In genomic region chr11:894575-895201, GRCh38 we compare ENCODE assay signal across 14 cellular contexts. TPM values are rescaled to one million over a fixed set of nuclear protein-coding genes. Genes with fewer than 3 reads are reported as not detected.
A peak's percentile ranks its signal among the peaks of the same experiment; 100 is the strongest.
DNase-seq lines count a peak whose midpoint lies in the region; ATAC-seq and TF ChIP-seq lines count a peak whose summit lies in the region.
"Had no signal": no experiment of that assay in that cellular context is flagged by ENCODE, and none has a peak within 500 bp of the region (broad histone marks: within the 10 kb centered on the region; RNA-seq: fewer than 3 reads in every experiment).

No MANE protein-coding gene starts in this region.

- TF ChIP-seq POLR2A in spleen (IDR thresholded peaks at IDR 0.05), result no peak

- in situ Hi-C loops in Panc1 (cut with HindIII; ENCODE audit: low pct_unique_long_range_greater_than_20kb, low sequenced_read_pairs), result no loop called here

- no TSS peak for BruUV-seq in Panc1 (replicated peaks; lab: Mats Ljungman, UMichigan)

- POLR2A ChIA-PET in Panc1 (lab: Charles Lee), result no interaction called here

- ATAC-seq in Panc1, result peak; percentile 50

- H3K4me1 ChIP-seq in Panc1 (ENCODE audit: control insufficient read depth, insufficient read depth, low read length) (peaks cover 19% of the 10 kb centered on the region), spleen (peaks cover 0 to 5% (median 0%) of the 10 kb centered on the region in 6 donors)
- H3K4me1 ChIP-seq: parathyroid adenoma had no signal

- intact Hi-C loops in Panc1 (cut with micrococcal nuclease; ENCODE audit: unreplicated experiment) (no loop called here), spleen (cut with DNase I; ENCODE audit: low total_unique reads) (no loop called here)

- H3K9me3 ChIP-seq in Panc1 (ENCODE audit: control insufficient read depth, insufficient read depth, low read depth, low read length) (no peaks in the 10 kb centered on the region), spleen (no peaks in the 10 kb centered on the region)

- peaks cover 4% of the 10 kb centered on the region; the same call in 1 of the 2 replicates for H3K36me3 ChIP-seq in Panc1 (ENCODE audit: control insufficient read depth, insufficient read depth, low read length)
- H3K36me3 ChIP-seq in spleen, result peaks cover 0 to 82% (median 29%) of the 10 kb centered on the region in 6 donors

- H3K4me3 ChIP-seq in Panc1 (ENCODE audit: low read depth in 2 of 2, low read length in 2 of 2) (no peak overlapping the region), spleen (no peak overlapping the region)

- WGBS in spleen, 5 donors, result 90 to 93% (median 91%) methylated on average over 2 to 12 of the region's 12 CpGs

- H3K27ac ChIP-seq in Panc1 (ENCODE audit: low read length), result no peak overlapping the region
- H3K27ac ChIP-seq in spleen, result no peak overlapping the region
- H3K27ac ChIP-seq: parathyroid adenoma had no signal

- CTCF ChIA-PET in Panc1 (lab: Charles Lee), result interaction anchor here (0.7 to 1.2 kb wide), 3 partner anchors 13 to 61 kb away, joined by 3 to 17 read pairs (median 4); no protein-coding TSS in a partner anchor

- DNase-seq in Panc1 (ENCODE audit: low read depth, low spot score) (no peak), iPS-NIHi11 (ENCODE audit: low spot score) (peak; percentile 57), HK-2 (ENCODE audit: unreplicated experiment) (no peak), spleen (no peak)
- no peak for DNase-seq in NK-92 treated with Interleukin-12 subunit alpha and Interleukin-12 subunit beta, amount 100 ng/mL, for 24 hours (lab: John Stamatoyannopoulos, UW)
- DNase-seq: ACHN; activated CD4-positive, alpha-beta T cell treated with anti-CD3 and anti-CD28 coated beads for 1 hour; activated effector memory CD4-positive, alpha-beta T cell treated with Interleukin-2 at 50 U/mL for 16 hours; caudate nucleus; head of caudate nucleus; NCI-H2029; NCI-H524 had no signal

- no peaks in the 10 kb centered on the region for H3K27me3 ChIP-seq in Panc1 (ENCODE audit: control insufficient read depth, insufficient read depth, low read length)
- H3K27me3 ChIP-seq in spleen (replicated peaks in 1 of 7), result no peaks in the 10 kb centered on the region

- 0 out of 3 replicates have a peak, but pooled peaks have one; percentile 15 for TF ChIP-seq CTCF in GM12872 (IDR thresholded peaks at IDR 0.05; ENCODE audit: insufficient read depth, low read depth, low read length)
- peak; percentile 23; the same call in 1 of the 2 replicates for TF ChIP-seq CTCF in Panc1 (IDR thresholded peaks at IDR 0.05)
- no peak for TF ChIP-seq CTCF in spleen (IDR thresholded peaks at IDR 0.05 in 8 of 11, conservative IDR thresholded peaks at IDR 0.05 in 3 of 11)

RNA-seq across cellular contexts. Expression of gene CHID1, which starts 15.9 kb away (rescaled TPM):
- 224 TPM for total RNA-seq in Panc1 (2021; ENCODE audit: unreplicated experiment)
- 247 TPM for polyA plus RNA-seq in Panc1 (2012; ENCODE audit: insufficient read length)
- total RNA-seq in spleen, result 100 to 1,000 TPM in 6 of 7 donors, 10 to 100 TPM in 1; 82.2 to 218 (median 121) TPM
- polyA plus RNA-seq in spleen, result 10 to 100 TPM; 37.2 to 63.2 (median 39.3) TPM

RNA-seq across cellular contexts. Expression of gene AP2A2, which starts 31.0 kb away (rescaled TPM):
- total RNA-seq in Panc1 (2021; ENCODE audit: unreplicated experiment), result 123 TPM
- polyA plus RNA-seq in Panc1 (2012; ENCODE audit: insufficient read length), result 238 TPM
- 100 to 1,000 TPM; 139 to 321 (median 170) TPM for total RNA-seq in spleen
- polyA plus RNA-seq in spleen, result 100 to 1,000 TPM in 1 of 3 donors, 10 to 100 TPM in 2; 32.7 to 102 (median 34.1) TPM

RNA-seq across cellular contexts. Expression of gene TSPAN4, which starts 52.0 kb away (rescaled TPM):
- total RNA-seq in Panc1 (2021; ENCODE audit: unreplicated experiment) (187 TPM), spleen (100 to 1,000 TPM in 5 of 7 donors, 10 to 100 TPM in 2; 91.3 to 140 (median 122) TPM)
- 257 TPM for polyA plus RNA-seq in Panc1 (2012; ENCODE audit: insufficient read length)
- polyA plus RNA-seq in spleen, result 10 to 100 TPM; 32.1 to 67.4 (median 52.1) TPM

RNA-seq across cellular contexts. Expression of gene POLR2L, which starts 52.4 kb away (rescaled TPM):
- total RNA-seq in Panc1 (2021; ENCODE audit: unreplicated experiment) (673 TPM), spleen (10 to 100 TPM; 24.6 to 95.3 (median 62.5) TPM)
- polyA plus RNA-seq in Panc1 (2012; ENCODE audit: insufficient read length), result 2,061 TPM
- polyA plus RNA-seq in spleen, result 100 to 1,000 TPM in 1 of 3 donors, 10 to 100 TPM in 2; 55.2 to 131 (median 94.0) TPM

Comparison
In these comparisons a context has a peak if more than half of its experiments do, and no peak if none do; other contexts are left out.
1. CTCF ChIP-seq: peak in GM12872 (single experiment) and Panc1 (single experiment); none in spleen (0 of 11).